Comparison of ENCODE assay signal across 2 cellular contexts in the genomic region with DNA sequence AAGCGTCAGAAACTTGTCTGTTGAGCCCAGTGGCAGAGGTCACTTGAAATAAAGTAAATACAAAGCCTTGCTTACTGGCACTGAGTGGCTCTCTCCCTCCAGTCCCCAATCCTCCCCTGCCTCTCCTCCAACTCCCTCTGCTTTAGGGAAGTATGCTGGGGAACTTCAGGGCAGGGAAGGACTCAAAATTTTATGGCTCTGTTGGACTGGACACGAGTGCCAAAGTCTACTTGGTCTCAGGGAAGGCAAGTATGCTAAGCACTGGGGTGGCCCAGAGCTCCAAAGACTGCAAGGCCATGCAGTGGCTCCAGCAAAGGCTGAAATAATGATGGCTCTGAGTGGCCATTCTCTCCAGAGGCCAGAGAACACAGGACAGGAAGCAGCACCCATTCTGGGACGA.
TF ChIP-seq lines count a peak whose summit lies in the region.

No MANE protein-coding gene starts in this region.

TF ChIP-seq in HepG2, 621 proteins besides CTCF, POLR2A, EP300 and RAD21:
- TF ChIP-seq ZNF18 (CRISPR knock-in tag; IDR thresholded peaks at IDR 0.05; ENCODE audit: insufficient replicate concordance), result no peak
- TF ChIP-seq, protein P1, sequence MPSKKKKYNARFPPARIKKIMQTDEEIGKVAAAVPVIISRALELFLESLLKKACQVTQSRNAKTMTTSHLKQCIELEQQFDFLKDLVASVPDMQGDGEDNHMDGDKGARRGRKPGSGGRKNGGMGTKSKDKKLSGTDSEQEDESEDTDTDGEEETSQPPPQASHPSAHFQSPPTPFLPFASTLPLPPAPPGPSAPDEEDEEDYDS (CRISPR knock-in tag; IDR thresholded peaks at IDR 0.05), result no peak
- TF ChIP-seq ZFP82 (CRISPR knock-in tag; IDR thresholded peaks at IDR 0.05; ENCODE audit: borderline replicate concordance), result no peak

TF ChIP-seq in GM12878, 131 proteins besides CTCF, POLR2A, EP300 and RAD21:
- no peak for TF ChIP-seq RB1 (IDR thresholded peaks at IDR 0.05; ENCODE audit: borderline replicate concordance)
- no peak for TF ChIP-seq TARDBP (IDR thresholded peaks at IDR 0.05; ENCODE audit: borderline replicate concordance)
- TF ChIP-seq, protein P2, sequence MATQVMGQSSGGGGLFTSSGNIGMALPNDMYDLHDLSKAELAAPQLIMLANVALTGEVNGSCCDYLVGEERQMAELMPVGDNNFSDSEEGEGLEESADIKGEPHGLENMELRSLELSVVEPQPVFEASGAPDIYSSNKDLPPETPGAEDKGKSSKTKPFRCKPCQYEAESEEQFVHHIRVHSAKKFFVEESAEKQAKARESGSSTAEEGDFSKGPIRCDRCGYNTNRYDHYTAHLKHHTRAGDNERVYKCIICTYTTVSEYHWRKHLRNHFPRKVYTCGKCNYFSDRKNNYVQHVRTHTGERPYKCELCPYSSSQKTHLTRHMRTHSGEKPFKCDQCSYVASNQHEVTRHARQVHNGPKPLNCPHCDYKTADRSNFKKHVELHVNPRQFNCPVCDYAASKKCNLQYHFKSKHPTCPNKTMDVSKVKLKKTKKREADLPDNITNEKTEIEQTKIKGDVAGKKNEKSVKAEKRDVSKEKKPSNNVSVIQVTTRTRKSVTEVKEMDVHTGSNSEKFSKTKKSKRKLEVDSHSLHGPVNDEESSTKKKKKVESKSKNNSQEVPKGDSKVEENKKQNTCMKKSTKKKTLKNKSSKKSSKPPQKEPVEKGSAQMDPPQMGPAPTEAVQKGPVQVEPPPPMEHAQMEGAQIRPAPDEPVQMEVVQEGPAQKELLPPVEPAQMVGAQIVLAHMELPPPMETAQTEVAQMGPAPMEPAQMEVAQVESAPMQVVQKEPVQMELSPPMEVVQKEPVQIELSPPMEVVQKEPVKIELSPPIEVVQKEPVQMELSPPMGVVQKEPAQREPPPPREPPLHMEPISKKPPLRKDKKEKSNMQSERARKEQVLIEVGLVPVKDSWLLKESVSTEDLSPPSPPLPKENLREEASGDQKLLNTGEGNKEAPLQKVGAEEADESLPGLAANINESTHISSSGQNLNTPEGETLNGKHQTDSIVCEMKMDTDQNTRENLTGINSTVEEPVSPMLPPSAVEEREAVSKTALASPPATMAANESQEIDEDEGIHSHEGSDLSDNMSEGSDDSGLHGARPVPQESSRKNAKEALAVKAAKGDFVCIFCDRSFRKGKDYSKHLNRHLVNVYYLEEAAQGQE (IDR thresholded peaks at IDR 0.05; ENCODE audit: low read depth, low read length), result no peak
- no peak for TF ChIP-seq TCF7 (IDR thresholded peaks at IDR 0.05; ENCODE audit: borderline replicate concordance)
- no peak for TF ChIP-seq CEBPB (IDR thresholded peaks at IDR 0.05; ENCODE audit: borderline replicate concordance in 1 of 2, low read depth in 2 of 2, low read length in 2 of 2)
- no peak for TF ChIP-seq CUX1 (IDR thresholded peaks at IDR 0.05; ENCODE audit: insufficient replicate concordance, low read depth, low read length)
- TF ChIP-seq SUPT20H (IDR thresholded peaks at IDR 0.05; ENCODE audit: borderline replicate concordance, control insufficient read depth, low read depth, low read length), result no peak
- no peak for TF ChIP-seq PML (IDR thresholded peaks at IDR 0.05; ENCODE audit: low read length)
- no peak for TF ChIP-seq EED (IDR thresholded peaks at IDR 0.05; ENCODE audit: low read depth)
- no peak for TF ChIP-seq RUNX3 (IDR thresholded peaks at IDR 0.05; ENCODE audit: low read length)
- no peak for TF ChIP-seq MYC (IDR thresholded peaks at IDR 0.05; ENCODE audit: insufficient read depth, insufficient read length, insufficient replicate concordance, low read length, severe bottlenecking)
- TF ChIP-seq EZH2 (IDR thresholded peaks at IDR 0.05; ENCODE audit: borderline replicate concordance, control insufficient read depth, low read depth, low read length), result no peak
- TF ChIP-seq, protein P3, sequence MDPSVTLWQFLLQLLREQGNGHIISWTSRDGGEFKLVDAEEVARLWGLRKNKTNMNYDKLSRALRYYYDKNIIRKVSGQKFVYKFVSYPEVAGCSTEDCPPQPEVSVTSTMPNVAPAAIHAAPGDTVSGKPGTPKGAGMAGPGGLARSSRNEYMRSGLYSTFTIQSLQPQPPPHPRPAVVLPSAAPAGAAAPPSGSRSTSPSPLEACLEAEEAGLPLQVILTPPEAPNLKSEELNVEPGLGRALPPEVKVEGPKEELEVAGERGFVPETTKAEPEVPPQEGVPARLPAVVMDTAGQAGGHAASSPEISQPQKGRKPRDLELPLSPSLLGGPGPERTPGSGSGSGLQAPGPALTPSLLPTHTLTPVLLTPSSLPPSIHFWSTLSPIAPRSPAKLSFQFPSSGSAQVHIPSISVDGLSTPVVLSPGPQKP (IDR thresholded peaks at IDR 0.05; ENCODE audit: low read depth, low read length), result no peak
- no peak for TF ChIP-seq BRCA1 (IDR thresholded peaks at IDR 0.05; ENCODE audit: low read depth, low read length)
- no peak for TF ChIP-seq ETV6 (conservative IDR thresholded peaks at IDR 0.05 in 1 of 2, IDR thresholded peaks at IDR 0.05 in 1 of 2; ENCODE audit: borderline replicate concordance in 1 of 2, low read depth in 1 of 2)
- TF ChIP-seq JUNB (IDR thresholded peaks at IDR 0.05), result no peak
